In genomic region chr19:38252385-38252784, GRCh38 we compare ENCODE assay signal across 12 cellular contexts. TPM values are rescaled to one million over a fixed set of nuclear protein-coding genes. Genes with fewer than 3 reads are reported as not detected.
DNase-seq lines count a peak whose midpoint lies in the region; ATAC-seq and TF ChIP-seq lines count a peak whose summit lies in the region.
"Had no signal": no experiment of that assay in that cellular context is flagged by ENCODE, and none has a peak within 500 bp of the region (broad histone marks: within the 10 kb centered on the region; RNA-seq: fewer than 3 reads in every experiment).

No MANE protein-coding gene starts in this region.

- H2BK120ac ChIP-seq in IMR-90 (ENCODE audit: low read depth, low read length) = peak overlapping the region; percentile 89

- no peaks in the 10 kb centered on the region for H4K20me1 ChIP-seq in IMR-90 (ENCODE audit: insufficient read depth, low read length)

- 0 out of 2 replicates have a peak overlapping the region, but pooled peaks have one; percentile 2 for H3K9ac ChIP-seq in IMR-90 (ENCODE audit: low read depth, low read length)

- H3K4me3 ChIP-seq in IMR-90 (ENCODE audit: insufficient read depth, low read depth, low read length) (no peak overlapping the region), body of pancreas (no peak overlapping the region), lung (no peak overlapping the region), stomach (peak overlapping the region; percentile 26 to 57 (median 40))
- H3K4me3 ChIP-seq: HAP-1 had no signal

- H3K4me1 ChIP-seq in IMR-90 (ENCODE audit: control insufficient read depth, insufficient read depth, low read length) = peaks cover 31% of the 10 kb centered on the region
- peaks cover 47% of the 10 kb centered on the region for H3K4me1 ChIP-seq in body of pancreas
- H3K4me1 ChIP-seq in lung (ENCODE audit: control insufficient read depth in 2 of 2, insufficient read depth in 2 of 2, low read length in 2 of 2) = peaks cover 0 to 10% of the 10 kb centered on the region in 2 donors
- H3K4me1 ChIP-seq in stomach = peaks cover 30 to 86% (median 57%) of the 10 kb centered on the region in 4 donors

- no peaks in the 10 kb centered on the region for H3K36me3 ChIP-seq in IMR-90 (ENCODE audit: control insufficient read depth, insufficient read depth, low read length)
- H3K36me3 ChIP-seq in body of pancreas (replicated peaks in 1 of 2; ENCODE audit: insufficient read depth in 1 of 2, low read depth in 2 of 2) = no peaks in the 10 kb centered on the region
- H3K36me3 ChIP-seq in lung (ENCODE audit: control insufficient read depth in 2 of 2, insufficient read depth in 2 of 2, low read length in 2 of 2) = no peaks in the 10 kb centered on the region
- H3K36me3 ChIP-seq in stomach = no peaks in the 10 kb centered on the region

- no peak for TF ChIP-seq CTCF in IMR-90 (conservative IDR thresholded peaks at IDR 0.05; ENCODE audit: low read depth, low read length)
- no peak for TF ChIP-seq CTCF in body of pancreas (IDR thresholded peaks at IDR 0.05)
- no peak for TF ChIP-seq CTCF in lung (IDR thresholded peaks at IDR 0.05; ENCODE audit: control extremely low read depth, extremely low read depth)
- no peak for TF ChIP-seq CTCF in stomach (IDR thresholded peaks at IDR 0.05)
- TF ChIP-seq CTCF in GM20000 (IDR thresholded peaks at IDR 0.05; ENCODE audit: extremely low read depth, missing control alignments) = no peak

- H2AK9ac ChIP-seq in IMR-90 (replicated peaks; ENCODE audit: low read depth, low read length, poor library complexity) = no peak overlapping the region

- TF ChIP-seq POLR2A in IMR-90 (IDR thresholded peaks at IDR 0.05; ENCODE audit: low read depth, low read length) = no peak
- TF ChIP-seq POLR2A in body of pancreas (IDR thresholded peaks at IDR 0.05) = no peak
- TF ChIP-seq POLR2A in stomach (IDR thresholded peaks at IDR 0.05) = no peak

- no CpG with 5 or more reads among the region's 5 CpGs for WGBS in IMR-90 (ENCODE audit: extremely low coverage in 2 of 2, insufficient read length in 1 of 2), 2 experiments
- 87 to 96% methylated on average over 5 of the region's 5 CpGs for WGBS in body of pancreas, 2 donors
- 80 to 93% methylated on average over 5 of the region's 5 CpGs for WGBS in lung, 2 donors
- WGBS in stomach, 5 donors = 70 to 91% (median 85%) methylated on average over 3 to 5 of the region's 5 CpGs

- intact Hi-C loops in IMR-90 (cut with micrococcal nuclease) = no loop called here
- intact Hi-C loops in body of pancreas (cut with DNase I) = no loop called here
- intact Hi-C loops in stomach (cut with DNase I; ENCODE audit: low total_unique reads) = no loop called here

- in situ Hi-C loops in IMR-90 (cut with MboI; ENCODE audit: low sequenced_read_pairs) = no loop called here

- H4K91ac ChIP-seq in IMR-90 (ENCODE audit: insufficient read depth, low read depth, low read length) = peak overlapping the region; percentile 70

- CTCF ChIA-PET in IMR-90 (lab: Yijun Ruan, JAX) = interaction anchor here (0.8 kb wide), 1 partner anchor 68 kb away, joined by 3 read pairs; no protein-coding TSS in a partner anchor

- no TSS peak for BruUV-seq in IMR-90 (replicated peaks; lab: Mats Ljungman, UMichigan)

- peak overlapping the region; percentile 84 for H4K5ac ChIP-seq in IMR-90 (ENCODE audit: low read depth, low read length)

- H3K4ac ChIP-seq in IMR-90 (ENCODE audit: low read depth, low read length) = peak overlapping the region; percentile 82

- ATAC-seq in IMR-90 (ENCODE audit: low read depth) = no peak
- ATAC-seq in body of pancreas = no peak
- ATAC-seq in lung (ENCODE audit: insufficient read depth, low FRiP score) = no peak
- no peak for ATAC-seq in GM21526 (IDR thresholded peaks at IDR 0.05; ENCODE audit: low FRiP score, unreplicated experiment)

- H2BK15ac ChIP-seq in IMR-90 (ENCODE audit: low read depth, low read length) = peak overlapping the region; percentile 25; the same call in 2 of the 3 replicates

- TF ChIP-seq RAD21 in IMR-90 (IDR thresholded peaks at IDR 0.05; ENCODE audit: low read length) = no peak

- no peaks in the 10 kb centered on the region for H3K79me1 ChIP-seq in IMR-90 (ENCODE audit: low read depth in 1 of 2, low read length in 2 of 2)

- H2BK20ac ChIP-seq in IMR-90 (ENCODE audit: low read depth, low read length) = peak overlapping the region; percentile 29; the same call in 1 of the 2 replicates

- H3K18ac ChIP-seq in IMR-90 (ENCODE audit: low read depth, low read length) = peak overlapping the region; percentile 68

- H3K23ac ChIP-seq in IMR-90 (ENCODE audit: low read depth, low read length) = 0 out of 2 replicates have a peak overlapping the region, but pooled peaks have one; percentile 27

- DNase-seq in IMR-90 (no peak), body of pancreas (no peak), lung (ENCODE audit: low spot score) (no peak), stomach (no peak), GM20000 (ENCODE audit: low spot score) (no peak), foreskin melanocyte (no peak), DMS153 (lab: John Stamatoyannopoulos, UW) (no peak)
- DNase-seq: activated CD4-positive, CD25-positive, alpha-beta regulatory T cell treated with anti-CD3 and anti-CD28 coated beads, Interleukin-2, amount 50 U/mL, for 72 hours; CD4-positive, CD25-positive, alpha-beta regulatory T cell; cortex of kidney had no signal

- H4K8ac ChIP-seq in IMR-90 (ENCODE audit: low read depth in 2 of 2, low read length in 2 of 2) = peak overlapping the region; percentile 83 to 98; a peak in 3 of 4 replicates

- dilution Hi-C loops in IMR-90 (cut with HindIII; ENCODE audit: low sequenced_read_pairs, unreplicated experiment) = no loop called here

- no peak overlapping the region for H3K4me2 ChIP-seq in IMR-90 (ENCODE audit: low read depth, low read length)

- H2AK5ac ChIP-seq in IMR-90 (ENCODE audit: low read depth, low read length) = peak overlapping the region; percentile 41

- H3K9me3 ChIP-seq in IMR-90 (ENCODE audit: control insufficient read depth, insufficient read depth, low read length) (no peaks in the 10 kb centered on the region), body of pancreas (no peaks in the 10 kb centered on the region), lung (ENCODE audit: control insufficient read depth in 2 of 2, insufficient read depth in 1 of 2, low read length in 1 of 2) (no peaks in the 10 kb centered on the region), stomach (no peaks in the 10 kb centered on the region)
- H3K9me3 ChIP-seq: HAP-1 had no signal

- H3K27me3 ChIP-seq in IMR-90 (ENCODE audit: control insufficient read depth, insufficient read depth, low read length) = no peaks in the 10 kb centered on the region; the same call in 1 of the 2 replicates
- peaks cover 0 to 4% of the 10 kb centered on the region in 2 donors for H3K27me3 ChIP-seq in body of pancreas
- no peaks in the 10 kb centered on the region for H3K27me3 ChIP-seq in lung (ENCODE audit: control insufficient read depth, insufficient read depth)
- peaks cover 0 to 25% (median 12%) of the 10 kb centered on the region in 3 donors for H3K27me3 ChIP-seq in stomach

- peaks cover 3% of the 10 kb centered on the region; the same call in 1 of the 2 replicates for H3K9me1 ChIP-seq in IMR-90 (ENCODE audit: insufficient read depth, low read length)

- no peak for TF ChIP-seq EP300 in stomach (IDR thresholded peaks at IDR 0.05)

- POLR2A ChIA-PET in IMR-90 (lab: Charles Lee; ENCODE audit: unreplicated experiment) = no interaction called here

- H2BK5ac ChIP-seq in IMR-90 (ENCODE audit: low read depth, low read length, poor library complexity, severe bottlenecking) = peak overlapping the region; percentile 16

- peak overlapping the region; percentile 13; the same call in 1 of the 2 replicates for H3K14ac ChIP-seq in IMR-90 (replicated peaks; ENCODE audit: low read depth, low read length)

- H3K27ac ChIP-seq in IMR-90 (ENCODE audit: insufficient read depth, low read length) (peak overlapping the region; percentile 30; the same call in 1 of the 2 replicates), body of pancreas (peak overlapping the region; percentile 12 to 62 (median 40)), lung (ENCODE audit: low read depth in 1 of 2, low read length in 1 of 2) (peak overlapping the region; percentile 81 to 83), stomach (peak overlapping the region; percentile 63 to 92 (median 89))

- no peak overlapping the region for H3K56ac ChIP-seq in IMR-90 (ENCODE audit: extremely low read depth, insufficient read depth, low read length)

- no peak overlapping the region for H2AFZ ChIP-seq in IMR-90 (replicated peaks; ENCODE audit: low read length, poor library complexity)

RNA-seq across cellular contexts. Expression of gene PPP1R14A, which starts 3.8 kb away (rescaled TPM):
- not detected in 2 replicates for total RNA-seq in IMR-90 (2012; rRNA removed)
- 0.84 and 2.0 TPM in 2 replicates for polyA plus RNA-seq in IMR-90 (2012; rRNA removed)
- polyA plus RNA-seq in IMR-90 (2012; cell fraction: cytosol; rRNA removed) = 5.4 and 10.2 TPM in 2 replicates
- polyA plus RNA-seq in IMR-90 (2012; cell fraction: nucleus; rRNA removed; ENCODE audit: low replicate concordance) = 2.1 and 3.5 TPM in 2 replicates
- 100 to 1,000 TPM in 1 of 2 donors, 10 to 100 TPM in 1; 54.2 to 105 TPM for total RNA-seq in body of pancreas
- total RNA-seq in lung = 100 to 1,000 TPM in 1 of 2 donors, 10 to 100 TPM in 1; 12.4 to 124 TPM
- 100 to 1,000 TPM in 1 of 2 donors, 10 to 100 TPM in 1; 80.9 to 166 TPM for polyA plus RNA-seq in lung
- total RNA-seq in stomach = 100 to 1,000 TPM in 1 of 5 donors, 10 to 100 TPM in 3, 1 to 10 TPM in 1; 8.8 to 197 (median 31.6) TPM
- 100 to 1,000 TPM in 1 of 3 donors, 10 to 100 TPM in 2; 53.2 to 138 (median 54.9) TPM for polyA plus RNA-seq in stomach
- polyA plus RNA-seq: CD4-positive, CD25-positive, alpha-beta regulatory T cell had no signal

RNA-seq across cellular contexts. Expression of gene SPINT2, which starts 12.0 kb away (rescaled TPM):
- total RNA-seq in IMR-90 (2012; rRNA removed) (0.28 and 0.54 TPM in 2 replicates), body of pancreas (100 to 1,000 TPM; 266 to 305 TPM), lung (100 to 1,000 TPM; 145 to 240 TPM), stomach (1,000 to 10,000 TPM in 1 of 5 donors, 100 to 1,000 TPM in 2, 10 to 100 TPM in 2; 29.8 to 1,508 (median 255) TPM)
- polyA plus RNA-seq in IMR-90 (2012; rRNA removed) (1.2 and 2.2 TPM in 2 replicates), lung (100 to 1,000 TPM; 255 to 259 TPM), stomach (100 to 1,000 TPM in 2 of 3 donors, 10 to 100 TPM in 1; 54.5 to 255 (median 184) TPM)
- 1.2 and 1.8 TPM in 2 replicates for polyA plus RNA-seq in IMR-90 (2012; cell fraction: cytosol; rRNA removed)
- polyA plus RNA-seq in IMR-90 (2012; cell fraction: nucleus; rRNA removed; ENCODE audit: low replicate concordance) = 1.2 and 1.3 TPM in 2 replicates

RNA-seq across cellular contexts. Expression of gene DPF1, which starts 28.4 kb away (rescaled TPM):
- 3.2 and 4.2 TPM in 2 replicates for total RNA-seq in IMR-90 (2012; rRNA removed)
- 5.5 and 6.3 TPM in 2 replicates for polyA plus RNA-seq in IMR-90 (2012; rRNA removed)
- 3.5 and 3.9 TPM in 2 replicates for polyA plus RNA-seq in IMR-90 (2012; cell fraction: cytosol; rRNA removed)
- polyA plus RNA-seq in IMR-90 (2012; cell fraction: nucleus; rRNA removed; ENCODE audit: low replicate concordance) = 9.4 and 15.8 TPM in 2 replicates
- total RNA-seq in body of pancreas = not detected
- 1 to 10 TPM; 1.3 to 1.7 TPM for total RNA-seq in lung
- 1 to 10 TPM in 1 of 2 donors, not detected in 1; 1.4 TPM for polyA plus RNA-seq in lung
- not detected for total RNA-seq in stomach
- under 1 TPM in 2 of 3 donors, not detected in 1; 0.12 to 0.43 TPM for polyA plus RNA-seq in stomach
- total RNA-seq: CD4-positive, CD25-positive, alpha-beta regulatory T cell had no signal
- polyA plus RNA-seq: CD4-positive, CD25-positive, alpha-beta regulatory T cell had no signal

RNA-seq across cellular contexts. Expression of gene C19orf33, which starts 51.7 kb away (rescaled TPM):
- total RNA-seq in IMR-90 (2012; rRNA removed) (1.4 TPM in 1 of 2 replicates, not detected in the other), body of pancreas (1 to 10 TPM in 1 of 2 donors, not detected in 1; 2.6 TPM), lung (10 to 100 TPM; 32.0 to 91.8 TPM), stomach (100 to 1,000 TPM in 3 of 5 donors, 10 to 100 TPM in 2; 33.5 to 287 (median 171) TPM)
- polyA plus RNA-seq in IMR-90 (2012; rRNA removed) (0.80 and 0.96 TPM in 2 replicates), lung (100 to 1,000 TPM; 170 to 687 TPM), stomach (1,000 to 10,000 TPM in 2 of 3 donors, 100 to 1,000 TPM in 1; 388 to 1,069 (median 1,022) TPM)
- 0.44 and 3.1 TPM in 2 replicates for polyA plus RNA-seq in IMR-90 (2012; cell fraction: cytosol; rRNA removed)
- polyA plus RNA-seq in IMR-90 (2012; cell fraction: nucleus; rRNA removed; ENCODE audit: low replicate concordance) = not detected in 2 replicates
- total RNA-seq: CD4-positive, CD25-positive, alpha-beta regulatory T cell had no signal
- polyA plus RNA-seq: CD4-positive, CD25-positive, alpha-beta regulatory T cell had no signal

Comparison
In these comparisons a context has a peak if more than half of its experiments do, and no peak if none do; other contexts are left out.
1. H3K27ac ChIP-seq: peak in every context shown above with its lines; median percentile 89 in stomach; 82 in lung; 40 in body of pancreas; 30 in IMR-90.
2. H3K4me3 ChIP-seq: peak in stomach (4 of 4); none in IMR-90 (single experiment), body of pancreas (0 of 2) and lung (single experiment).
3. RNA of gene SPINT2, which starts 12.0 kb away (total RNA-seq): 266 to 305 TPM in body of pancreas, 29.8 to 1,508 TPM in stomach and 145 to 240 TPM in lung; 0.28 to 0.54 TPM in IMR-90; every median in the first group is over 10 times any median in the second.